In genomic region chr1:111446967-111447892, GRCh38 we compare ENCODE assay signal across 11 cellular contexts. TPM values are rescaled to one million over a fixed set of nuclear protein-coding genes. Genes with fewer than 3 reads are reported as not detected.
DNase-seq lines count a peak whose midpoint lies in the region; ATAC-seq and TF ChIP-seq lines count a peak whose summit lies in the region.
"Had no signal": no experiment of that assay in that cellular context is flagged by ENCODE, and none has a peak within 500 bp of the region (broad histone marks: within the 10 kb centered on the region; RNA-seq: fewer than 3 reads in every experiment).

No MANE protein-coding gene starts in this region.

- H3K36me3 ChIP-seq in breast epithelium: no peaks in the 10 kb centered on the region
- H3K36me3 ChIP-seq in adipocyte (ENCODE audit: control insufficient read depth, insufficient read depth, low read length, severe bottlenecking): peaks cover 64% of the 10 kb centered on the region

- TF ChIP-seq CTCF in MCF 10A (IDR thresholded peaks at IDR 0.05; ENCODE audit: unreplicated experiment) (no peak), breast epithelium (IDR thresholded peaks at IDR 0.05) (no peak), type B pancreatic cell (conservative IDR thresholded peaks at IDR 0.05) (no peak)

- POLR2A ChIA-PET in MCF 10A (lab: Yijun Ruan, JAX): interaction anchor here (0.7 to 2.8 kb wide), 7 partner anchors 8 to 315 kb away, joined by 3 to 22 read pairs (median 5); no protein-coding TSS in a partner anchor

- peak overlapping the region; percentile 97 for H3K4me3 Mint-ChIP-seq in MCF 10A (ENCODE audit: unreplicated experiment)
- peak overlapping the region; percentile 100 for H3K4me3 Mint-ChIP-seq in type B pancreatic cell

- no peaks in the 10 kb centered on the region for H3K9me3 ChIP-seq in breast epithelium
- no peaks in the 10 kb centered on the region for H3K9me3 ChIP-seq in adipocyte (ENCODE audit: control insufficient read depth, low read length)

- H3K4me1 Mint-ChIP-seq in MCF 10A (ENCODE audit: insufficient read depth, unreplicated experiment) (peaks cover 37% of the 10 kb centered on the region), type B pancreatic cell (ENCODE audit: unreplicated experiment) (peaks cover 38% of the 10 kb centered on the region)

- H3K4me3 ChIP-seq in breast epithelium: peak overlapping the region in 1 of 3 donors; percentile 95
- peak overlapping the region; percentile 95 for H3K4me3 ChIP-seq in adipocyte (ENCODE audit: low read length)

- H3K27me3 Mint-ChIP-seq in MCF 10A (ENCODE audit: insufficient read depth, unreplicated experiment) (no peaks in the 10 kb centered on the region), type B pancreatic cell (no peaks in the 10 kb centered on the region)

- peak; percentile 38 for ATAC-seq in left colon
- ATAC-seq in GM21390 (IDR thresholded peaks at IDR 0.05; ENCODE audit: unreplicated experiment): no peak

- H3K9me3 Mint-ChIP-seq in MCF 10A (ENCODE audit: unreplicated experiment) (no peaks in the 10 kb centered on the region), type B pancreatic cell (no peaks in the 10 kb centered on the region)

- DNase-seq in MCF 10A (ENCODE audit: unreplicated experiment) (no peak), breast epithelium (ENCODE audit: low spot score in 2 of 2) (no peak), adipocyte (ENCODE audit: low read depth) (no peak), left colon (no peak), type B pancreatic cell (ENCODE audit: extremely low spot score, unreplicated experiment) (no peak), COR-L47 (lab: John Stamatoyannopoulos, UW) (no peak)
- no peak for DNase-seq in stimulated activated naive CD4-positive, alpha-beta T cell (lab: John Stamatoyannopoulos, UW)
- DNase-seq: aorta had no signal

- CTCF ChIA-PET in MCF 10A (lab: Yijun Ruan, JAX): interaction anchor here (0.6 to 2.0 kb wide), 5 partner anchors 8 to 923 kb away, joined by 3 to 6 read pairs (median 3); no protein-coding TSS in a partner anchor

- H3K27ac Mint-ChIP-seq in MCF 10A (ENCODE audit: low read depth, unreplicated experiment) (peak overlapping the region; percentile 99), type B pancreatic cell (peak overlapping the region; percentile 46)

- no peak for TF ChIP-seq POLR2A in breast epithelium (IDR thresholded peaks at IDR 0.05)

- H3K27ac ChIP-seq in breast epithelium: no peak overlapping the region

- peak overlapping the region; percentile 99 for H3K9ac ChIP-seq in adipocyte (ENCODE audit: low read length)

- peaks cover 51% of the 10 kb centered on the region for H3K36me3 Mint-ChIP-seq in MCF 10A (ENCODE audit: insufficient read depth, unreplicated experiment)
- peaks cover 30% of the 10 kb centered on the region for H3K36me3 Mint-ChIP-seq in type B pancreatic cell

- no TSS peak for BruUV-seq in MCF 10A (replicated peaks; lab: Mats Ljungman, UMichigan)

- intact Hi-C loops in MCF 10A (cut with micrococcal nuclease): no loop called here
- intact Hi-C loops in breast epithelium (cut with DNase I; ENCODE audit: low total_unique reads): no loop called here
- intact Hi-C loops in left colon (cut with DNase I, micrococcal nuclease): no loop called here

- no peaks in the 10 kb centered on the region for H3K27me3 ChIP-seq in breast epithelium
- no peaks in the 10 kb centered on the region for H3K27me3 ChIP-seq in adipocyte (replicated peaks; ENCODE audit: control insufficient read depth, insufficient read depth, low read length)

- H3K4me1 ChIP-seq in breast epithelium (peaks cover 0 to 19% of the 10 kb centered on the region in 2 donors), adipocyte (ENCODE audit: control insufficient read depth, insufficient read depth, low read length) (peaks cover 29% of the 10 kb centered on the region)

RNA-seq across cellular contexts. Expression of gene WDR77, which starts 1.8 kb away (rescaled TPM):
- total RNA-seq in MCF 10A (2022) (35.7 and 54.2 TPM in 2 replicates), breast epithelium (10 to 100 TPM; 22.7 to 33.8 (median 30.2) TPM), left colon (10 to 100 TPM; 20.5 to 26.6 TPM), type B pancreatic cell (ENCODE audit: low replicate concordance) (33.0 and 42.8 TPM in 2 replicates)

RNA-seq across cellular contexts. Expression of gene ATP5PB, which starts 2.0 kb away (rescaled TPM):
- 317 and 348 TPM in 2 replicates for total RNA-seq in MCF 10A (2022)
- total RNA-seq in breast epithelium: 100 to 1,000 TPM; 143 to 159 (median 148) TPM
- 100 to 1,000 TPM; 410 to 461 TPM for total RNA-seq in left colon
- 242 and 272 TPM in 2 replicates for total RNA-seq in type B pancreatic cell (ENCODE audit: low replicate concordance)

RNA-seq across cellular contexts. Expression of gene OVGP1, which starts 19.7 kb away (rescaled TPM):
- total RNA-seq in MCF 10A (2022) (1.3 TPM in 2 replicates), breast epithelium (1 to 10 TPM; 2.6 to 7.9 (median 6.6) TPM), left colon (1 to 10 TPM; 1.6 to 3.1 TPM), type B pancreatic cell (ENCODE audit: low replicate concordance) (1.8 and 3.0 TPM in 2 replicates)

RNA-seq across cellular contexts. Expression of gene C1orf162, which starts 26.6 kb away (rescaled TPM):
- total RNA-seq in MCF 10A (2022) (0.77 and 1.6 TPM in 2 replicates), breast epithelium (10 to 100 TPM; 22.3 to 51.2 (median 23.0) TPM), left colon (1 to 10 TPM; 4.4 to 5.6 TPM), type B pancreatic cell (ENCODE audit: low replicate concordance) (0.95 and 2.1 TPM in 2 replicates)

RNA-seq across cellular contexts. Expression of gene ADORA3, which starts 56.2 kb away (rescaled TPM):
- total RNA-seq in MCF 10A (2022): not detected in 2 replicates
- total RNA-seq in breast epithelium: 10 to 100 TPM in 2 of 3 donors, 1 to 10 TPM in 1; 9.5 to 13.8 (median 13.2) TPM
- 1 to 10 TPM; 2.1 to 4.7 TPM for total RNA-seq in left colon
- not detected in 2 replicates for total RNA-seq in type B pancreatic cell (ENCODE audit: low replicate concordance)
- total RNA-seq: HT1080, lung microvascular endothelial cell had no signal
